Comparison of ENCODE assay signal across 8 cellular contexts in genomic region chr1:23019094-23019850, GRCh38. TPM values are rescaled to one million over a fixed set of nuclear protein-coding genes. Genes with fewer than 3 reads are reported as not detected.
DNase-seq lines count a peak whose midpoint lies in the region; ATAC-seq, FAIRE-seq and TF ChIP-seq lines count a peak whose summit lies in the region.

Gene KDM1A (plus strand): TSS chr1:23019468. CDS start chr1:23019597, 129 bp downstream.

- H3K4me1 ChIP-seq in HUES48 (ENCODE audit: control insufficient read depth, insufficient read depth, low read length): peaks cover 3% of the 10 kb centered on the region; the same call in 1 of the 2 replicates
- H3K4me1 ChIP-seq in OCI-LY1 (ENCODE audit: insufficient read depth, low read length, severe bottlenecking): peaks cover 16% of the 10 kb centered on the region

- DNase-seq in D721Med (ENCODE audit: insufficient read length, low spot score) (peak; percentile 44), mesothelial cell of epicardium (ENCODE audit: low spot score in 2 of 2, unreplicated experiment in 2 of 2) (peak; percentile 91 to 95)
- peak; percentile 97 for DNase-seq in activated CD8-positive, alpha-beta memory T cell treated with anti-CD3 and anti-CD28 coated beads, Interleukin-2, amount 50 U/mL, for 4 hours
- DNase-seq in stimulated activated CD8-positive, alpha-beta memory T cell treated with anti-CD3 and anti-CD28 coated beads, Interleukin-15, amount 100 ng/mL, for 48 hours (ENCODE audit: low read depth in 2 of 2): peak; percentile 93 to 94

- H3K4me2 ChIP-seq in OCI-LY1 (ENCODE audit: low read length): peak within 1 kb of the TSS; percentile 67

- FAIRE-seq in D721Med (lab: Jason Lieb, UNC) (no peak), endometrium (lab: Jason Lieb, UNC) (peak; percentile 31)

- H2AFZ ChIP-seq in OCI-LY1 (ENCODE audit: low read length): peak within 1 kb of the TSS; percentile 43

- H3K36me3 Mint-ChIP-seq in mesothelial cell of epicardium: peaks cover 13% of the 10 kb centered on the region

- H3K27me3 ChIP-seq in HUES48 (ENCODE audit: control insufficient read depth, insufficient read depth, low read length) (no peaks in the 10 kb centered on the region), OCI-LY1 (ENCODE audit: insufficient read depth, low read length) (no peaks in the 10 kb centered on the region)

- H3K79me2 ChIP-seq in OCI-LY1 (ENCODE audit: insufficient read depth, low read length): peaks cover 41% of the 10 kb centered on the region

- peak; percentile 6 for TF ChIP-seq CTCF in D721Med (IDR thresholded peaks at IDR 0.05; ENCODE audit: insufficient read depth, missing control alignments)
- TF ChIP-seq CTCF in OCI-LY1 (IDR thresholded peaks at IDR 0.05; ENCODE audit: low read length): peak; percentile 29; the same call in 1 of the 2 replicates
- TF ChIP-seq CTCF in mesothelial cell of epicardium (IDR thresholded peaks at IDR 0.05; ENCODE audit: unreplicated experiment): no peak

- H3K9me3 Mint-ChIP-seq in mesothelial cell of epicardium: peaks cover 12% of the 10 kb centered on the region

- H3K36me3 ChIP-seq in HUES48 (ENCODE audit: control insufficient read depth, insufficient read depth, low read length): no peaks in the 10 kb centered on the region; the same call in 1 of the 2 replicates
- peaks cover 8% of the 10 kb centered on the region; the same call in 1 of the 2 replicates for H3K36me3 ChIP-seq in OCI-LY1 (ENCODE audit: insufficient read depth, low read length)

- H3K27ac Mint-ChIP-seq in mesothelial cell of epicardium: peak within 1 kb of the TSS; percentile 99

- H3K9ac ChIP-seq in HUES48 (ENCODE audit: low read depth, low read length) (peak within 1 kb of the TSS; percentile 89), OCI-LY1 (ENCODE audit: low read length) (peak within 1 kb of the TSS; percentile 80)

- H3K27ac ChIP-seq in HUES48 (ENCODE audit: low read depth, low read length): peak within 1 kb of the TSS; percentile 93
- peak within 1 kb of the TSS; percentile 45 for H3K27ac ChIP-seq in OCI-LY1 (ENCODE audit: low read depth, low read length, poor library complexity, severe bottlenecking)

- ATAC-seq in GM21390 (IDR thresholded peaks at IDR 0.05; ENCODE audit: unreplicated experiment): peak; percentile 92

- peak within 1 kb of the TSS; percentile 94 for H3K4me3 Mint-ChIP-seq in mesothelial cell of epicardium

- H3K27me3 Mint-ChIP-seq in mesothelial cell of epicardium (ENCODE audit: low read depth): no peaks in the 10 kb centered on the region

- H3K4me3 ChIP-seq in HUES48 (ENCODE audit: low read depth, low read length): peak within 1 kb of the TSS; percentile 99
- H3K4me3 ChIP-seq in OCI-LY1 (ENCODE audit: low read depth, low read length, poor library complexity, severe bottlenecking): peak within 1 kb of the TSS; percentile 79

- no peaks in the 10 kb centered on the region for H4K20me1 ChIP-seq in OCI-LY1 (ENCODE audit: insufficient read depth, low read length)

- no peaks in the 10 kb centered on the region for H3K9me2 ChIP-seq in OCI-LY1 (ENCODE audit: low read depth, low read length)

- H3K4me1 Mint-ChIP-seq in mesothelial cell of epicardium: peaks cover 20% of the 10 kb centered on the region

- H3K9me3 ChIP-seq in HUES48 (ENCODE audit: control insufficient read depth, insufficient read depth, low read length) (0 out of 2 replicates have a peak, but pooled peaks cover 9% of the 10 kb centered on the region), OCI-LY1 (ENCODE audit: low read length) (peaks cover 6% of the 10 kb centered on the region; the same call in 1 of the 2 replicates)

- no peaks in the 10 kb centered on the region for H3F3A ChIP-seq in OCI-LY1 (ENCODE audit: insufficient read depth, low read length)

RNA-seq across cellular contexts. Expression of gene KDM1A, which starts in this region (rescaled TPM):
- 164 to 168 TPM (median 165 TPM) in 3 replicates for total RNA-seq in mesothelial cell of epicardium

Comparison
In these comparisons a context has a peak if more than half of its experiments do, and no peak if none do; other contexts are left out.
1. Peak in every context shown above with its lines: DNase-seq, ATAC-seq, H3K4me3 ChIP-seq and H3K27ac ChIP-seq.
2. DNase-seq: peak in every context shown above with its lines; median percentile 97 in activated CD8-positive, alpha-beta memory T cell treated with anti-CD3 and anti-CD28 coated beads, Interleukin-2, amount 50 U/mL, for 4 hours; 94 in stimulated activated CD8-positive, alpha-beta memory T cell treated with anti-CD3 and anti-CD28 coated beads, Interleukin-15, amount 100 ng/mL, for 48 hours; 93 in mesothelial cell of epicardium; 44 in D721Med.